In genomic region chr16:50202926-50203624, GRCh38 we compare ENCODE assay signal across 8 cellular contexts. TPM values are rescaled to one million over a fixed set of nuclear protein-coding genes. Genes with fewer than 3 reads are reported as not detected.
A peak's percentile ranks its signal among the peaks of the same experiment; 100 is the strongest.
DNase-seq lines count a peak whose midpoint lies in the region; ATAC-seq and TF ChIP-seq lines count a peak whose summit lies in the region.

No MANE protein-coding gene starts in this region.

- H3K27ac Mint-ChIP-seq in IgD-negative memory B cell, result peak overlapping the region in 2 of 3 donors; percentile 37 to 46

- no peak for DNase-seq in AG04450 (ENCODE audit: low read depth, low spot score)
- no peak for DNase-seq in stimulated activated naive CD8-positive, alpha-beta T cell treated with anti-CD3 and anti-CD28 coated beads, Interleukin-15, Interleukin-2, amounts not matched to agents 100 U/mL and 50 U/mL, for 24 hours
- no peak for DNase-seq in stimulated activated CD4-positive, alpha-beta T cell treated with anti-CD3 and anti-CD28 coated beads, Interleukin-1b, Interleukin-23, amount 100 ng/mL, for 48 hours
- DNase-seq in activated effector memory CD4-positive, alpha-beta T cell treated with Interleukin-2 at 50 U/mL for 16 hours, result no peak
- DNase-seq in activated CD4-positive, alpha-beta T cell treated with anti-CD3 and anti-CD28 coated beads, Interleukin-2, amount 50 U/mL, for 4 hours, result no peak

- no peak overlapping the region for H3K4me3 Mint-ChIP-seq in IgD-negative memory B cell

- H3K4me3 ChIP-seq in AG04450 (ENCODE audit: low read depth, low read length) (no peak overlapping the region), ectodermal cell (ENCODE audit: insufficient read depth, low read depth, low read length) (no peak overlapping the region), muscle layer of duodenum (ENCODE audit: low read depth in 1 of 2, low read length in 2 of 2) (peak overlapping the region in 1 of 2 donors; percentile 8)

- no peak for TF ChIP-seq CTCF in AG04450 (IDR thresholded peaks at IDR 0.05; ENCODE audit: low read depth, low read length)

- H3K4me1 Mint-ChIP-seq in IgD-negative memory B cell, result peaks cover 36 to 44% (median 39%) of the 10 kb centered on the region in 3 donors

- H3K4me1 ChIP-seq in ectodermal cell (ENCODE audit: control insufficient read depth, insufficient read depth, low read length) (peaks cover 13% of the 10 kb centered on the region), muscle layer of duodenum (ENCODE audit: control insufficient read depth in 1 of 2, insufficient read depth in 2 of 2, low read length in 2 of 2) (peaks cover 24 to 55% of the 10 kb centered on the region in 2 donors)

- ATAC-seq in stimulated activated naive CD8-positive, alpha-beta T cell treated with anti-CD3 and anti-CD28 coated beads, Interleukin-15, Interleukin-2, amounts not matched to agents 100 U/mL and 50 U/mL, for 24 hours, result no peak

- CTCF ChIA-PET in AG04450 (lab: Charles Lee), result interaction anchor here (1.5 to 9.6 kb wide), 4 partner anchors 8 to 178 kb away, joined by 4 to 85 read pairs (median 16); partner anchors contain the start of gene CNEP1R1

- no peaks in the 10 kb centered on the region for H3K36me3 Mint-ChIP-seq in IgD-negative memory B cell

- 82 to 89% methylated on average over 5 of the region's 5 CpGs for WGBS in ectodermal cell, 2 experiments

- H3K27ac ChIP-seq in AG04450 (ENCODE audit: low read depth, low read length) (peak overlapping the region; percentile 79), ectodermal cell (ENCODE audit: insufficient read depth, low read depth, low read length, poor library complexity, severe bottlenecking) (peak overlapping the region; percentile 40), muscle layer of duodenum (ENCODE audit: low read length) (peak overlapping the region; percentile 64)

- H3K9me3 ChIP-seq in AG04450 (ENCODE audit: control insufficient read depth, insufficient read depth, low read length), result no peaks in the 10 kb centered on the region
- H3K9me3 ChIP-seq in ectodermal cell (ENCODE audit: control insufficient read depth, low read length), result no peaks in the 10 kb centered on the region
- H3K9me3 ChIP-seq in muscle layer of duodenum (ENCODE audit: control insufficient read depth in 1 of 2, low read length in 2 of 2), result no peaks in the 10 kb centered on the region

- POLR2A ChIA-PET in AG04450 (lab: Yijun Ruan, JAX), result no interaction called here

- no peaks in the 10 kb centered on the region for H3K27me3 ChIP-seq in AG04450 (ENCODE audit: control insufficient read depth, insufficient read depth, low read length)
- H3K27me3 ChIP-seq in ectodermal cell (ENCODE audit: control insufficient read depth, insufficient read depth, low read length, poor library complexity, severe bottlenecking), result no peaks in the 10 kb centered on the region
- no peaks in the 10 kb centered on the region for H3K27me3 ChIP-seq in muscle layer of duodenum (ENCODE audit: low read depth, low read length)

- H3K36me3 ChIP-seq in ectodermal cell (ENCODE audit: control insufficient read depth, insufficient read depth, low read length) (no peaks in the 10 kb centered on the region), muscle layer of duodenum (ENCODE audit: control insufficient read depth in 1 of 2, insufficient read depth in 2 of 2, low read length in 2 of 2) (no peaks in the 10 kb centered on the region)

- H3K27me3 Mint-ChIP-seq in IgD-negative memory B cell, result no peaks in the 10 kb centered on the region

- H3K9me3 Mint-ChIP-seq in IgD-negative memory B cell, result no peaks in the 10 kb centered on the region

RNA-seq across cellular contexts. Expression of gene TENT4B, which starts 50.0 kb away (rescaled TPM):
- 6.0 and 8.9 TPM in 2 replicates for polyA plus RNA-seq in AG04450 (2011; rRNA removed)
- polyA minus RNA-seq in AG04450 (2011; rRNA and poly(A)+ RNA removed), result 9.3 and 12.4 TPM in 2 replicates
- polyA plus RNA-seq in IgD-negative memory B cell, result 3.4 TPM
- 11.8 TPM for polyA plus RNA-seq in ectodermal cell (2013, experiment 1 of 4)
- 11.5 TPM for polyA plus RNA-seq in ectodermal cell (2013, experiment 2 of 4)
- 8.2 TPM for polyA plus RNA-seq in ectodermal cell (2013, experiment 3 of 4)
- polyA plus RNA-seq in ectodermal cell (2013, experiment 4 of 4), result 8.8 TPM
